ENCODE assay signal across 1 cellular context in the genomic region with DNA sequence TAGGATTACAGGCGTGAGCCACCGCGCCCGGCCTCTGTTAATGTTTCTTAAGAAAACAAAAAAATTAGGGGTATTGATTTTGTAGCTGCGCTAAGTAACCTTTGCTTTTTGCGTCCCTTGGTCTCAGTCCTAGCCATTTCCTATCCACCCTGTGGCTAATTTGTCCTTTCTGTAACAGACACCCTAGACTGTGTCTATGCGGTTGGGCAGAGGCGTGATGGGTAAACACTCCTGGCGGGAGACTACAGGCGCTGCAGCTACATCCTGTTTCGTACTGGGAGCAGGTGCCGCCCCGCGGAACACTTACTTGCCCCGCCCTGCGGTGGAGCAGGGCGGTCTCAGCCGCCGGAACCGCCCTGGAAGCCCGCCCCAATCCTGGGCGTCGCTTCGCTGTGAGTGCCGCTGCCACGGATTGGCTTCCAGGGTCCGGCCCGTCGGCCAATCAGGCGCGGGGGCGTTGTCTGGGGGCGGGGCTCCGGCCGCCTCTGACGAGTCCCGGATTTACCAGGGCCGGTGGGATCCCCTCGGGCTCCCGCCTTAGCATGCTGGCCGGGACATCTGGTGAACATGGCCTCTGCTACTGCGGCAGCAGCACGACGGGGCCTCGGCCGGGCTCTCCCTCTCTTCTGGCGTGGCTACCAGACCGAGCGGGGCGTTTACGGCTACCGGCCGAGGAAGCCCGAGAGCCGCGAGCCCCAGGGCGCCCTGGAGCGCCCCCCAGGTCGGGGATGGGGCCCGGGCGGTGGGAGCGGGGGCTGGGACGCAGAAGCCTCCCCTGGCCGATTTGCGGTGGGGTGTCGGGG.
A peak's percentile ranks its signal among the peaks of the same experiment; 100 is the strongest.
TF ChIP-seq lines count a peak whose summit lies in the region.

A gene with protein sequence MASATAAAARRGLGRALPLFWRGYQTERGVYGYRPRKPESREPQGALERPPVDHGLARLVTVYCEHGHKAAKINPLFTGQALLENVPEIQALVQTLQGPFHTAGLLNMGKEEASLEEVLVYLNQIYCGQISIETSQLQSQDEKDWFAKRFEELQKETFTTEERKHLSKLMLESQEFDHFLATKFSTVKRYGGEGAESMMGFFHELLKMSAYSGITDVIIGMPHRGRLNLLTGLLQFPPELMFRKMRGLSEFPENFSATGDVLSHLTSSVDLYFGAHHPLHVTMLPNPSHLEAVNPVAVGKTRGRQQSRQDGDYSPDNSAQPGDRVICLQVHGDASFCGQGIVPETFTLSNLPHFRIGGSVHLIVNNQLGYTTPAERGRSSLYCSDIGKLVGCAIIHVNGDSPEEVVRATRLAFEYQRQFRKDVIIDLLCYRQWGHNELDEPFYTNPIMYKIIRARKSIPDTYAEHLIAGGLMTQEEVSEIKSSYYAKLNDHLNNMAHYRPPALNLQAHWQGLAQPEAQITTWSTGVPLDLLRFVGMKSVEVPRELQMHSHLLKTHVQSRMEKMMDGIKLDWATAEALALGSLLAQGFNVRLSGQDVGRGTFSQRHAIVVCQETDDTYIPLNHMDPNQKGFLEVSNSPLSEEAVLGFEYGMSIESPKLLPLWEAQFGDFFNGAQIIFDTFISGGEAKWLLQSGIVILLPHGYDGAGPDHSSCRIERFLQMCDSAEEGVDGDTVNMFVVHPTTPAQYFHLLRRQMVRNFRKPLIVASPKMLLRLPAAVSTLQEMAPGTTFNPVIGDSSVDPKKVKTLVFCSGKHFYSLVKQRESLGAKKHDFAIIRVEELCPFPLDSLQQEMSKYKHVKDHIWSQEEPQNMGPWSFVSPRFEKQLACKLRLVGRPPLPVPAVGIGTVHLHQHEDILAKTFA (plus strand): TSS at position 488 of the 803 bp plus-strand sequence. CDS start 80 bp downstream, at position 568.

TF ChIP-seq in HepG2, 621 proteins besides CTCF, POLR2A, EP300 and RAD21 (continued from another document and continues in another):
- TF ChIP-seq, protein P1, sequence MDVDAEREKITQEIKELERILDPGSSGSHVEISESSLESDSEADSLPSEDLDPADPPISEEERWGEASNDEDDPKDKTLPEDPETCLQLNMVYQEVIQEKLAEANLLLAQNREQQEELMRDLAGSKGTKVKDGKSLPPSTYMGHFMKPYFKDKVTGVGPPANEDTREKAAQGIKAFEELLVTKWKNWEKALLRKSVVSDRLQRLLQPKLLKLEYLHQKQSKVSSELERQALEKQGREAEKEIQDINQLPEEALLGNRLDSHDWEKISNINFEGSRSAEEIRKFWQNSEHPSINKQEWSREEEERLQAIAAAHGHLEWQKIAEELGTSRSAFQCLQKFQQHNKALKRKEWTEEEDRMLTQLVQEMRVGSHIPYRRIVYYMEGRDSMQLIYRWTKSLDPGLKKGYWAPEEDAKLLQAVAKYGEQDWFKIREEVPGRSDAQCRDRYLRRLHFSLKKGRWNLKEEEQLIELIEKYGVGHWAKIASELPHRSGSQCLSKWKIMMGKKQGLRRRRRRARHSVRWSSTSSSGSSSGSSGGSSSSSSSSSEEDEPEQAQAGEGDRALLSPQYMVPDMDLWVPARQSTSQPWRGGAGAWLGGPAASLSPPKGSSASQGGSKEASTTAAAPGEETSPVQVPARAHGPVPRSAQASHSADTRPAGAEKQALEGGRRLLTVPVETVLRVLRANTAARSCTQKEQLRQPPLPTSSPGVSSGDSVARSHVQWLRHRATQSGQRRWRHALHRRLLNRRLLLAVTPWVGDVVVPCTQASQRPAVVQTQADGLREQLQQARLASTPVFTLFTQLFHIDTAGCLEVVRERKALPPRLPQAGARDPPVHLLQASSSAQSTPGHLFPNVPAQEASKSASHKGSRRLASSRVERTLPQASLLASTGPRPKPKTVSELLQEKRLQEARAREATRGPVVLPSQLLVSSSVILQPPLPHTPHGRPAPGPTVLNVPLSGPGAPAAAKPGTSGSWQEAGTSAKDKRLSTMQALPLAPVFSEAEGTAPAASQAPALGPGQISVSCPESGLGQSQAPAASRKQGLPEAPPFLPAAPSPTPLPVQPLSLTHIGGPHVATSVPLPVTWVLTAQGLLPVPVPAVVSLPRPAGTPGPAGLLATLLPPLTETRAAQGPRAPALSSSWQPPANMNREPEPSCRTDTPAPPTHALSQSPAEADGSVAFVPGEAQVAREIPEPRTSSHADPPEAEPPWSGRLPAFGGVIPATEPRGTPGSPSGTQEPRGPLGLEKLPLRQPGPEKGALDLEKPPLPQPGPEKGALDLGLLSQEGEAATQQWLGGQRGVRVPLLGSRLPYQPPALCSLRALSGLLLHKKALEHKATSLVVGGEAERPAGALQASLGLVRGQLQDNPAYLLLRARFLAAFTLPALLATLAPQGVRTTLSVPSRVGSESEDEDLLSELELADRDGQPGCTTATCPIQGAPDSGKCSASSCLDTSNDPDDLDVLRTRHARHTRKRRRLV (CRISPR knock-in tag; IDR thresholded peaks at IDR 0.05) = no peak
- TF ChIP-seq HOXA3 (CRISPR knock-in tag; IDR thresholded peaks at IDR 0.05) = peak; percentile 64
- peak; percentile 41; the same call in 1 of the 2 replicates for TF ChIP-seq PPARG (CRISPR knock-in tag; conservative IDR thresholded peaks at IDR 0.05)
- TF ChIP-seq, protein P2, sequence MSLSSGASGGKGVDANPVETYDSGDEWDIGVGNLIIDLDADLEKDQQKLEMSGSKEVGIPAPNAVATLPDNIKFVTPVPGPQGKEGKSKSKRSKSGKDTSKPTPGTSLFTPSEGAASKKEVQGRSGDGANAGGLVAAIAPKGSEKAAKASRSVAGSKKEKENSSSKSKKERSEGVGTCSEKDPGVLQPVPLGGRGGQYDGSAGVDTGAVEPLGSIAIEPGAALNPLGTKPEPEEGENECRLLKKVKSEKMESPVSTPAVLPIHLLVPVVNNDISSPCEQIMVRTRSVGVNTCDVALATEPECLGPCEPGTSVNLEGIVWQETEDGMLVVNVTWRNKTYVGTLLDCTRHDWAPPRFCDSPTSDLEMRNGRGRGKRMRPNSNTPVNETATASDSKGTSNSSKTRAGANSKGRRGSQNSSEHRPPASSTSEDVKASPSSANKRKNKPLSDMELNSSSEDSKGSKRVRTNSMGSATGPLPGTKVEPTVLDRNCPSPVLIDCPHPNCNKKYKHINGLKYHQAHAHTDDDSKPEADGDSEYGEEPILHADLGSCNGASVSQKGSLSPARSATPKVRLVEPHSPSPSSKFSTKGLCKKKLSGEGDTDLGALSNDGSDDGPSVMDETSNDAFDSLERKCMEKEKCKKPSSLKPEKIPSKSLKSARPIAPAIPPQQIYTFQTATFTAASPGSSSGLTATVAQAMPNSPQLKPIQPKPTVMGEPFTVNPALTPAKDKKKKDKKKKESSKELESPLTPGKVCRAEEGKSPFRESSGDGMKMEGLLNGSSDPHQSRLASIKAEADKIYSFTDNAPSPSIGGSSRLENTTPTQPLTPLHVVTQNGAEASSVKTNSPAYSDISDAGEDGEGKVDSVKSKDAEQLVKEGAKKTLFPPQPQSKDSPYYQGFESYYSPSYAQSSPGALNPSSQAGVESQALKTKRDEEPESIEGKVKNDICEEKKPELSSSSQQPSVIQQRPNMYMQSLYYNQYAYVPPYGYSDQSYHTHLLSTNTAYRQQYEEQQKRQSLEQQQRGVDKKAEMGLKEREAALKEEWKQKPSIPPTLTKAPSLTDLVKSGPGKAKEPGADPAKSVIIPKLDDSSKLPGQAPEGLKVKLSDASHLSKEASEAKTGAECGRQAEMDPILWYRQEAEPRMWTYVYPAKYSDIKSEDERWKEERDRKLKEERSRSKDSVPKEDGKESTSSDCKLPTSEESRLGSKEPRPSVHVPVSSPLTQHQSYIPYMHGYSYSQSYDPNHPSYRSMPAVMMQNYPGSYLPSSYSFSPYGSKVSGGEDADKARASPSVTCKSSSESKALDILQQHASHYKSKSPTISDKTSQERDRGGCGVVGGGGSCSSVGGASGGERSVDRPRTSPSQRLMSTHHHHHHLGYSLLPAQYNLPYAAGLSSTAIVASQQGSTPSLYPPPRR (CRISPR knock-in tag; IDR thresholded peaks at IDR 0.05; ENCODE audit: borderline replicate concordance) = no peak
- no peak for TF ChIP-seq EZH2 (conservative IDR thresholded peaks at IDR 0.05; ENCODE audit: low read depth, low read length)
- TF ChIP-seq, protein P3, sequence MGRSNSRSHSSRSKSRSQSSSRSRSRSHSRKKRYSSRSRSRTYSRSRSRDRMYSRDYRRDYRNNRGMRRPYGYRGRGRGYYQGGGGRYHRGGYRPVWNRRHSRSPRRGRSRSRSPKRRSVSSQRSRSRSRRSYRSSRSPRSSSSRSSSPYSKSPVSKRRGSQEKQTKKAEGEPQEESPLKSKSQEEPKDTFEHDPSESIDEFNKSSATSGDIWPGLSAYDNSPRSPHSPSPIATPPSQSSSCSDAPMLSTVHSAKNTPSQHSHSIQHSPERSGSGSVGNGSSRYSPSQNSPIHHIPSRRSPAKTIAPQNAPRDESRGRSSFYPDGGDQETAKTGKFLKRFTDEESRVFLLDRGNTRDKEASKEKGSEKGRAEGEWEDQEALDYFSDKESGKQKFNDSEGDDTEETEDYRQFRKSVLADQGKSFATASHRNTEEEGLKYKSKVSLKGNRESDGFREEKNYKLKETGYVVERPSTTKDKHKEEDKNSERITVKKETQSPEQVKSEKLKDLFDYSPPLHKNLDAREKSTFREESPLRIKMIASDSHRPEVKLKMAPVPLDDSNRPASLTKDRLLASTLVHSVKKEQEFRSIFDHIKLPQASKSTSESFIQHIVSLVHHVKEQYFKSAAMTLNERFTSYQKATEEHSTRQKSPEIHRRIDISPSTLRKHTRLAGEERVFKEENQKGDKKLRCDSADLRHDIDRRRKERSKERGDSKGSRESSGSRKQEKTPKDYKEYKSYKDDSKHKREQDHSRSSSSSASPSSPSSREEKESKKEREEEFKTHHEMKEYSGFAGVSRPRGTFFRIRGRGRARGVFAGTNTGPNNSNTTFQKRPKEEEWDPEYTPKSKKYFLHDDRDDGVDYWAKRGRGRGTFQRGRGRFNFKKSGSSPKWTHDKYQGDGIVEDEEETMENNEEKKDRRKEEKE (IDR thresholded peaks at IDR 0.05) = no peak
- TF ChIP-seq ZBTB20 (CRISPR knock-in tag; IDR thresholded peaks at IDR 0.05; ENCODE audit: borderline replicate concordance, low read depth) = 0 out of 2 replicates have a peak, but pooled peaks have one; percentile 51
- peak; percentile 57; the same call in 1 of the 2 replicates for TF ChIP-seq ZNF292 (CRISPR knock-in tag; IDR thresholded peaks at IDR 0.05; ENCODE audit: borderline replicate concordance, low read depth)
- TF ChIP-seq, protein P4, sequence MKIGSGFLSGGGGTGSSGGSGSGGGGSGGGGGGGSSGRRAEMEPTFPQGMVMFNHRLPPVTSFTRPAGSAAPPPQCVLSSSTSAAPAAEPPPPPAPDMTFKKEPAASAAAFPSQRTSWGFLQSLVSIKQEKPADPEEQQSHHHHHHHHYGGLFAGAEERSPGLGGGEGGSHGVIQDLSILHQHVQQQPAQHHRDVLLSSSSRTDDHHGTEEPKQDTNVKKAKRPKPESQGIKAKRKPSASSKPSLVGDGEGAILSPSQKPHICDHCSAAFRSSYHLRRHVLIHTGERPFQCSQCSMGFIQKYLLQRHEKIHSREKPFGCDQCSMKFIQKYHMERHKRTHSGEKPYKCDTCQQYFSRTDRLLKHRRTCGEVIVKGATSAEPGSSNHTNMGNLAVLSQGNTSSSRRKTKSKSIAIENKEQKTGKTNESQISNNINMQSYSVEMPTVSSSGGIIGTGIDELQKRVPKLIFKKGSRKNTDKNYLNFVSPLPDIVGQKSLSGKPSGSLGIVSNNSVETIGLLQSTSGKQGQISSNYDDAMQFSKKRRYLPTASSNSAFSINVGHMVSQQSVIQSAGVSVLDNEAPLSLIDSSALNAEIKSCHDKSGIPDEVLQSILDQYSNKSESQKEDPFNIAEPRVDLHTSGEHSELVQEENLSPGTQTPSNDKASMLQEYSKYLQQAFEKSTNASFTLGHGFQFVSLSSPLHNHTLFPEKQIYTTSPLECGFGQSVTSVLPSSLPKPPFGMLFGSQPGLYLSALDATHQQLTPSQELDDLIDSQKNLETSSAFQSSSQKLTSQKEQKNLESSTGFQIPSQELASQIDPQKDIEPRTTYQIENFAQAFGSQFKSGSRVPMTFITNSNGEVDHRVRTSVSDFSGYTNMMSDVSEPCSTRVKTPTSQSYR (CRISPR knock-in tag; IDR thresholded peaks at IDR 0.05; ENCODE audit: borderline replicate concordance) = no peak
- no peak for TF ChIP-seq HNF4G (IDR thresholded peaks at IDR 0.05; ENCODE audit: borderline replicate concordance, low read depth, low read length)
- no peak for TF ChIP-seq HNF4G (CRISPR knock-in tag; IDR thresholded peaks at IDR 0.05; ENCODE audit: borderline replicate concordance, low read depth)
- TF ChIP-seq, protein P5, sequence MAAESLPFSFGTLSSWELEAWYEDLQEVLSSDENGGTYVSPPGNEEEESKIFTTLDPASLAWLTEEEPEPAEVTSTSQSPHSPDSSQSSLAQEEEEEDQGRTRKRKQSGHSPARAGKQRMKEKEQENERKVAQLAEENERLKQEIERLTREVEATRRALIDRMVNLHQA (CRISPR knock-in tag; IDR thresholded peaks at IDR 0.05) = no peak
- TF ChIP-seq MIER3 (CRISPR knock-in tag; IDR thresholded peaks at IDR 0.05; ENCODE audit: borderline replicate concordance) = no peak
- TF ChIP-seq HNRNPL (IDR thresholded peaks at IDR 0.05; ENCODE audit: low read depth, low read length) = no peak
- TF ChIP-seq, protein P6, sequence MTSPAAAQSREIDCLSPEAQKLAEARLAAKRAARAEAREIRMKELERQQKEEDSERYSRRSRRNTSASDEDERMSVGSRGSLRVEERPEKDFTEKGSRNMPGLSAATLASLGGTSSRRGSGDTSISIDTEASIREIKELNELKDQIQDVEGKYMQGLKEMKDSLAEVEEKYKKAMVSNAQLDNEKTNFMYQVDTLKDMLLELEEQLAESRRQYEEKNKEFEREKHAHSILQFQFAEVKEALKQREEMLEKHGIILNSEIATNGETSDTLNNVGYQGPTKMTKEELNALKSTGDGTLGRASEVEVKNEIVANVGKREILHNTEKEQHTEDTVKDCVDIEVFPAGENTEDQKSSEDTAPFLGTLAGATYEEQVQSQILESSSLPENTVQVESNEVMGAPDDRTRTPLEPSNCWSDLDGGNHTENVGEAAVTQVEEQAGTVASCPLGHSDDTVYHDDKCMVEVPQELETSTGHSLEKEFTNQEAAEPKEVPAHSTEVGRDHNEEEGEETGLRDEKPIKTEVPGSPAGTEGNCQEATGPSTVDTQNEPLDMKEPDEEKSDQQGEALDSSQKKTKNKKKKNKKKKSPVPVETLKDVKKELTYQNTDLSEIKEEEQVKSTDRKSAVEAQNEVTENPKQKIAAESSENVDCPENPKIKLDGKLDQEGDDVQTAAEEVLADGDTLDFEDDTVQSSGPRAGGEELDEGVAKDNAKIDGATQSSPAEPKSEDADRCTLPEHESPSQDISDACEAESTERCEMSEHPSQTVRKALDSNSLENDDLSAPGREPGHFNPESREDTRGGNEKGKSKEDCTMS (CRISPR knock-in tag; conservative IDR thresholded peaks at IDR 0.05) = no peak
- no peak for TF ChIP-seq MBNL3 (CRISPR knock-in tag; conservative IDR thresholded peaks at IDR 0.05)
- TF ChIP-seq TAF1 (CRISPR knock-in tag; IDR thresholded peaks at IDR 0.05) = peak; percentile 87
- no peak for TF ChIP-seq WIZ (CRISPR knock-in tag; IDR thresholded peaks at IDR 0.05)
- TF ChIP-seq, protein P7, sequence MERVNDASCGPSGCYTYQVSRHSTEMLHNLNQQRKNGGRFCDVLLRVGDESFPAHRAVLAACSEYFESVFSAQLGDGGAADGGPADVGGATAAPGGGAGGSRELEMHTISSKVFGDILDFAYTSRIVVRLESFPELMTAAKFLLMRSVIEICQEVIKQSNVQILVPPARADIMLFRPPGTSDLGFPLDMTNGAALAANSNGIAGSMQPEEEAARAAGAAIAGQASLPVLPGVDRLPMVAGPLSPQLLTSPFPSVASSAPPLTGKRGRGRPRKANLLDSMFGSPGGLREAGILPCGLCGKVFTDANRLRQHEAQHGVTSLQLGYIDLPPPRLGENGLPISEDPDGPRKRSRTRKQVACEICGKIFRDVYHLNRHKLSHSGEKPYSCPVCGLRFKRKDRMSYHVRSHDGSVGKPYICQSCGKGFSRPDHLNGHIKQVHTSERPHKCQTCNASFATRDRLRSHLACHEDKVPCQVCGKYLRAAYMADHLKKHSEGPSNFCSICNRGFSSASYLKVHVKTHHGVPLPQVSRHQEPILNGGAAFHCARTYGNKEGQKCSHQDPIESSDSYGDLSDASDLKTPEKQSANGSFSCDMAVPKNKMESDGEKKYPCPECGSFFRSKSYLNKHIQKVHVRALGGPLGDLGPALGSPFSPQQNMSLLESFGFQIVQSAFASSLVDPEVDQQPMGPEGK (CRISPR knock-in tag; IDR thresholded peaks at IDR 0.05) = peak; percentile 21; the same call in 1 of the 2 replicates
- no peak for TF ChIP-seq ZNF446 (CRISPR knock-in tag; IDR thresholded peaks at IDR 0.05)
